In genomic region chr13:25771641-25772478, GRCh38 we compare ENCODE assay signal across 1 cellular context.
A peak's percentile ranks its signal among the peaks of the same experiment; 100 is the strongest.
TF ChIP-seq lines count a peak whose summit lies in the region.

No MANE protein-coding gene starts in this region.

TF ChIP-seq in HEK293, 187 proteins besides CTCF, POLR2A, EP300 and RAD21 (continued from another document):
- TF ChIP-seq REST (tag by site-specific recombination; IDR thresholded peaks at IDR 0.05) (0 out of 2 replicates have a peak, but pooled peaks have one; percentile 13), ZSCAN16 (tag by site-specific recombination; IDR thresholded peaks at IDR 0.05) (no peak), ZFP69B (tag by site-specific recombination; IDR thresholded peaks at IDR 0.05) (0 out of 2 replicates have a peak, but pooled peaks have one; percentile 36), PRDM4 (tag by site-specific recombination; IDR thresholded peaks at IDR 0.05) (0 out of 2 replicates have a peak, but pooled peaks have one; percentile 12), HOXC10 (CRISPR knock-in tag; IDR thresholded peaks at IDR 0.05) (no peak), ZNF274 (IDR thresholded peaks at IDR 0.05; ENCODE audit: low read length) (no peak), ZNF274 (tag by site-specific recombination; IDR thresholded peaks at IDR 0.05; ENCODE audit: borderline replicate concordance) (no peak), ZIC2 (tag by site-specific recombination; IDR thresholded peaks at IDR 0.05) (peak; percentile 60)
